In genomic region chr5:53389093-53389492, GRCh38 we compare ENCODE assay signal across 31 cellular contexts.
"Had no signal": no experiment of that assay in that cellular context is flagged by ENCODE, and none has a peak within 500 bp of the region (broad histone marks: within the 10 kb centered on the region; RNA-seq: fewer than 3 reads in every experiment).

No MANE protein-coding gene starts in this region.

- H3K27ac ChIP-seq: neural progenitor cell, ovary, parathyroid adenoma, psoas muscle, skin epidermis, spleen, suprapubic skin, testis, tibial artery, transverse colon, upper lobe of right lung, uterus had no signal

- H3K9me3 ChIP-seq: ovary, testis had no signal

- H3K27ac Mint-ChIP-seq: natural killer cell; nephron; neural progenitor cell; progenitor cell of endocrine pancreas; stimulated activated memory B cell treated with anti-CD40 and anti-IgM and Interleukin-4, amounts not matched to agents 10 μg/mL and 1 μg/mL and 100 μg/mL, for 72 hours; stimulated activated naive CD8-positive, alpha-beta T cell treated with anti-CD3 and anti-CD28 coated beads, Interleukin-15, amount 100 ng/mL, for 72 hours; type B pancreatic cell had no signal

- H3K36me3 Mint-ChIP-seq: natural killer cell; neural progenitor cell; stimulated activated memory B cell treated with anti-CD40 and anti-IgM and Interleukin-4, amounts not matched to agents 10 μg/mL and 1 μg/mL and 100 μg/mL, for 72 hours; type B pancreatic cell had no signal

- H3K4me1 ChIP-seq: neural progenitor cell, parathyroid adenoma, psoas muscle, spleen, suprapubic skin, testis, tibial artery, transverse colon, upper lobe of right lung, uterus had no signal

- H3K36me3 ChIP-seq: neural progenitor cell, ovary, spleen, suprapubic skin, tibial artery, transverse colon, upper lobe of right lung, uterus had no signal

- DNase-seq: natural killer cell; occipital lobe; ovary; posterior cingulate gyrus; psoas muscle; right cardiac atrium; spleen; stimulated activated CD4-positive, alpha-beta T cell treated with anti-CD3 and anti-CD28 coated beads, Interleukin-12 subunit alpha, Interleukin-12 subunit beta, amount 100 ng/mL, for 4 hours; stimulated activated CD4-positive, alpha-beta T cell treated with anti-CD3 and anti-CD28 coated beads, Interleukin-1b, Interleukin-23, amount 100 ng/mL, for 48 hours; stimulated activated CD4-positive, alpha-beta T cell treated with anti-CD3 and anti-CD28 coated beads, Interleukin-4, amount 100 ng/mL, for 1 hour; stimulated activated CD4-positive, alpha-beta T cell treated with anti-CD3 and anti-CD28 coated beads, Interleukin-4, amount 100 ng/mL, for 4 hours; stimulated activated CD8-positive, alpha-beta memory T cell treated with anti-CD3 and anti-CD28 coated beads, Interleukin-4, amount 100 ng/mL, for 48 hours; stimulated activated naive CD4-positive, alpha-beta T cell; stimulated activated naive CD8-positive, alpha-beta T cell treated with anti-CD3 and anti-CD28 coated beads, Interleukin-15, amount 100 ng/mL, for 72 hours; stimulated activated naive CD8-positive, alpha-beta T cell treated with anti-CD3 and anti-CD28 coated beads, Interleukin-15, Interleukin-2, amounts not matched to agents 100 U/mL and 50 U/mL, for 24 hours; substantia nigra; testis; tibial artery; transverse colon; upper lobe of right lung; uterus had no signal

- H3K4me3 ChIP-seq: neural progenitor cell, ovary, psoas muscle, skin epidermis, smooth muscle cell, spleen, suprapubic skin, testis, tibial artery, transverse colon, upper lobe of right lung, uterus had no signal

- H3K4me1 Mint-ChIP-seq: natural killer cell; nephron; neural progenitor cell; stimulated activated memory B cell treated with anti-CD40 and anti-IgM and Interleukin-4, amounts not matched to agents 10 μg/mL and 1 μg/mL and 100 μg/mL, for 72 hours; stimulated activated naive CD8-positive, alpha-beta T cell treated with anti-CD3 and anti-CD28 coated beads, Interleukin-15, amount 100 ng/mL, for 72 hours had no signal

- H3K27me3 Mint-ChIP-seq: progenitor cell of endocrine pancreas; stimulated activated naive CD8-positive, alpha-beta T cell treated with anti-CD3 and anti-CD28 coated beads, Interleukin-15, amount 100 ng/mL, for 72 hours; type B pancreatic cell had no signal

- H3K4me3 Mint-ChIP-seq: natural killer cell; nephron; neural progenitor cell; stimulated activated memory B cell treated with anti-CD40 and anti-IgM and Interleukin-4, amounts not matched to agents 10 μg/mL and 1 μg/mL and 100 μg/mL, for 72 hours; stimulated activated naive CD8-positive, alpha-beta T cell treated with anti-CD3 and anti-CD28 coated beads, Interleukin-15, amount 100 ng/mL, for 72 hours; type B pancreatic cell had no signal

- ATAC-seq: natural killer cell; psoas muscle; right cardiac atrium; sciatic nerve; stimulated activated memory B cell treated with anti-CD40 and anti-IgM and Interleukin-4, amounts not matched to agents 10 μg/mL and 1 μg/mL and 100 μg/mL, for 72 hours; stimulated activated naive CD8-positive, alpha-beta T cell treated with anti-CD3 and anti-CD28 coated beads, Interleukin-15, amount 100 ng/mL, for 72 hours; stimulated activated naive CD8-positive, alpha-beta T cell treated with anti-CD3 and anti-CD28 coated beads, Interleukin-15, Interleukin-2, amounts not matched to agents 100 U/mL and 50 U/mL, for 24 hours; upper lobe of right lung had no signal

- H3K4me2 ChIP-seq: neural progenitor cell, smooth muscle cell had no signal
